13 cellular contexts compared by ENCODE assay signal in genomic region chr1:94759188-94759587, GRCh38.
DNase-seq lines count a peak whose midpoint lies in the region; TF ChIP-seq lines count a peak whose summit lies in the region.
"Had no signal": no experiment of that assay in that cellular context is flagged by ENCODE, and none has a peak within 500 bp of the region (broad histone marks: within the 10 kb centered on the region; RNA-seq: fewer than 3 reads in every experiment).

No MANE protein-coding gene starts in this region.

- H3K36me3 Mint-ChIP-seq in progenitor cell of endocrine pancreas (ENCODE audit: insufficient read depth): peaks cover 21% of the 10 kb centered on the region
- H3K36me3 Mint-ChIP-seq: CD8-positive, alpha-beta T cell had no signal

- peak overlapping the region; percentile 82 for H3K27ac Mint-ChIP-seq in progenitor cell of endocrine pancreas
- H3K27ac Mint-ChIP-seq: B cell; CD4-positive, alpha-beta T cell; CD8-positive, alpha-beta T cell had no signal

- TF ChIP-seq CTCF in progenitor cell of endocrine pancreas (IDR thresholded peaks at IDR 0.05; ENCODE audit: unreplicated experiment) (no peak), GM13976 (IDR thresholded peaks at IDR 0.05; ENCODE audit: borderline replicate concordance, control extremely low read depth, extremely low read depth, insufficient read depth, missing control alignments) (no peak)

- in situ Hi-C loops in GM13976 (cut with MboI; ENCODE audit: low sequenced_read_pairs, unreplicated experiment): no loop called here

- H3K4me1 Mint-ChIP-seq in progenitor cell of endocrine pancreas (ENCODE audit: low read depth): peaks cover 41% of the 10 kb centered on the region
- H3K4me1 Mint-ChIP-seq: B cell had no signal

- no peak overlapping the region for H3K4me3 Mint-ChIP-seq in progenitor cell of endocrine pancreas (ENCODE audit: low read depth)
- H3K4me3 Mint-ChIP-seq: B cell; CD4-positive, alpha-beta T cell; CD8-positive, alpha-beta T cell had no signal

- H3K9me3 Mint-ChIP-seq in progenitor cell of endocrine pancreas (ENCODE audit: low read depth): peaks cover 23% of the 10 kb centered on the region
- H3K9me3 Mint-ChIP-seq: CD8-positive, alpha-beta T cell had no signal

- DNase-seq in NCI-H1092 treated with DMSO at 0.1 percent for 48 hours (lab: John Stamatoyannopoulos, UW) (peak; percentile 9), NCI-H1092 (lab: John Stamatoyannopoulos, UW) (no peak), progenitor cell of endocrine pancreas (ENCODE audit: low spot score, unreplicated experiment) (no peak), GM13976 (ENCODE audit: low spot score) (no peak), ureter (ENCODE audit: low spot score) (no peak)
- DNase-seq: AML-193; Caco-2; Calu3; CD4-positive, alpha-beta T cell; CD8-positive, alpha-beta T cell; DMS79 treated with DMSO at 0.1 percent for 48 hours; GF-D8 had no signal

- no peaks in the 10 kb centered on the region for H3K27me3 Mint-ChIP-seq in progenitor cell of endocrine pancreas
